Comparison of ENCODE assay signal across 13 cellular contexts in the genomic region with DNA sequence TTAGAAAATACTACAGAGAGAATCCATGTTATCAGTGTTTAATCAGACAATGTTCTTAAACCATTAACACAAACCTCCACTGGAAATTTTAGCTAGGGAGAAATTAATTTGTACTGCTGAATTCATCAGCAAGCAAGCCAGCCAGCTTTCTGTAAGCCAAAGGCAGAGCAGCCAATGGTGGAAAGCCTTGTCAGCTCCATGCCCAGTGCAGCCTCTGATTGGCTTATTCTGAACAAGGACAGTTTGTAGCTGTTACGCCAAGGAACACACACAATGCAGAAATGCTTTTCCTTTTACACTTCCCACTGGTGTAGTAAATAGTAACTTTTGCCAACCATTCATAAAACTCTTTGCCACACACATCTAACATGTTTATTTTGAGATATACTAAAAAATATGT.
DNase-seq lines count a peak whose midpoint lies in the region; ATAC-seq, FAIRE-seq and TF ChIP-seq lines count a peak whose summit lies in the region.
"Had no signal": no experiment of that assay in that cellular context is flagged by ENCODE, and none has a peak within 500 bp of the region (broad histone marks: within the 10 kb centered on the region; RNA-seq: fewer than 3 reads in every experiment).

No MANE protein-coding gene starts in this region.

- WGBS in body of pancreas, 2 donors, result 37 to 41% methylated on average over 1 of the region's 1 CpG
- WGBS in small intestine, 3 donors, result 66 to 83% (median 71%) methylated on average over 1 of the region's 1 CpG

- no peaks in the 10 kb centered on the region for H3K27me3 ChIP-seq in body of pancreas
- no peaks in the 10 kb centered on the region for H3K27me3 ChIP-seq in small intestine (ENCODE audit: control insufficient read depth in 2 of 2, insufficient read depth in 2 of 2, low read length in 2 of 2)

- peaks cover 4% of the 10 kb centered on the region for H3K4me1 Mint-ChIP-seq in chondrocyte (ENCODE audit: low read depth)
- H3K4me1 Mint-ChIP-seq: CD4-positive, CD25-positive, alpha-beta regulatory T cell; H9 had no signal

- no peak overlapping the region for H3K27ac Mint-ChIP-seq in chondrocyte (ENCODE audit: unreplicated experiment)
- H3K27ac Mint-ChIP-seq: CD4-positive, CD25-positive, alpha-beta regulatory T cell; H9 had no signal

- H3K36me3 ChIP-seq in body of pancreas (replicated peaks in 1 of 2; ENCODE audit: insufficient read depth in 1 of 2, low read depth in 2 of 2), result no peaks in the 10 kb centered on the region
- no peaks in the 10 kb centered on the region for H3K36me3 ChIP-seq in small intestine (ENCODE audit: control insufficient read depth in 2 of 2, insufficient read depth in 2 of 2, low read length in 2 of 2)

- H3K9me3 ChIP-seq in body of pancreas (no peaks in the 10 kb centered on the region), small intestine (ENCODE audit: control insufficient read depth, low read depth) (no peaks in the 10 kb centered on the region)

- TF ChIP-seq CTCF in body of pancreas (IDR thresholded peaks at IDR 0.05), result no peak
- no peak for TF ChIP-seq CTCF in chondrocyte (IDR thresholded peaks at IDR 0.05)

- no peaks in the 10 kb centered on the region for H3K9me3 Mint-ChIP-seq in chondrocyte (ENCODE audit: low read depth)
- H3K9me3 Mint-ChIP-seq: H9 had no signal

- peaks cover 2% of the 10 kb centered on the region for H3K36me3 Mint-ChIP-seq in chondrocyte (ENCODE audit: low read depth)
- H3K36me3 Mint-ChIP-seq: CD4-positive, CD25-positive, alpha-beta regulatory T cell had no signal

- H3K4me1 ChIP-seq in body of pancreas (peaks cover 12% of the 10 kb centered on the region), small intestine (ENCODE audit: control insufficient read depth in 2 of 2, insufficient read depth in 1 of 2, low read depth in 1 of 2, low read length in 1 of 2) (no peaks in the 10 kb centered on the region)

- DNase-seq in GM03348 (ENCODE audit: low spot score), result peak; percentile 6
- DNase-seq in body of pancreas, result peak; percentile 57 to 79 (median 71)
- peak; percentile 52 for DNase-seq in left cardiac atrium
- peak; percentile 94 for DNase-seq in pons (ENCODE audit: low spot score)
- no peak for DNase-seq in chondrocyte (ENCODE audit: low spot score)
- no peak for DNase-seq in T1000 (lab: John Stamatoyannopoulos, UW)
- no peak for DNase-seq in small intestine
- DNase-seq: CD4-positive, CD25-positive, alpha-beta regulatory T cell; H9; Kasumi-1; NCI-H510A treated with DMSO at 0.1 percent for 48 hours had no signal

- no peak overlapping the region for H3K4me3 ChIP-seq in body of pancreas
- H3K4me3 ChIP-seq in small intestine (ENCODE audit: low read depth in 1 of 2, low read length in 2 of 2), result no peak overlapping the region

- intact Hi-C loops in body of pancreas (cut with DNase I) (no loop called here), left cardiac atrium (cut with DNase I) (no loop called here)

- ATAC-seq in body of pancreas, result peak; percentile 99
- ATAC-seq in left cardiac atrium, result peak; percentile 84 to 93
- no peak for ATAC-seq in activated CD4-positive, CD25-positive, alpha-beta regulatory T cell treated with anti-CD3 and anti-CD28 coated beads, Interleukin-2, amount 50 U/mL, for 24 hours
- ATAC-seq: esophagus mucosa had no signal

- no peak for FAIRE-seq in small intestine (lab: Jason Lieb, UNC)

- H3K27ac ChIP-seq in body of pancreas, result no peak overlapping the region
- no peak overlapping the region for H3K27ac ChIP-seq in small intestine (ENCODE audit: low read depth in 1 of 2, low read length in 1 of 2)

- no peak overlapping the region for H3K4me3 Mint-ChIP-seq in chondrocyte (ENCODE audit: unreplicated experiment)
- H3K4me3 Mint-ChIP-seq: CD4-positive, CD25-positive, alpha-beta regulatory T cell; H9 had no signal

- no peak for TF ChIP-seq POLR2A in body of pancreas (IDR thresholded peaks at IDR 0.05)

- H3K27me3 Mint-ChIP-seq in chondrocyte (ENCODE audit: low read depth), result peaks cover 10% of the 10 kb centered on the region
- H3K27me3 Mint-ChIP-seq: CD4-positive, CD25-positive, alpha-beta regulatory T cell had no signal

Comparison
In these comparisons a context has a peak if more than half of its experiments do, and no peak if none do; other contexts are left out.
1. DNase-seq: peak in GM03348 (single experiment), body of pancreas (4 of 4), left cardiac atrium (single experiment) and pons (single experiment); none in chondrocyte (single experiment), T1000 (single experiment) and small intestine (single experiment).
2. ATAC-seq: peak in body of pancreas (single experiment) and left cardiac atrium (2 of 2); none in activated CD4-positive, CD25-positive, alpha-beta regulatory T cell treated with anti-CD3 and anti-CD28 coated beads, Interleukin-2, amount 50 U/mL, for 24 hours (0 of 2).